In the genomic region with DNA sequence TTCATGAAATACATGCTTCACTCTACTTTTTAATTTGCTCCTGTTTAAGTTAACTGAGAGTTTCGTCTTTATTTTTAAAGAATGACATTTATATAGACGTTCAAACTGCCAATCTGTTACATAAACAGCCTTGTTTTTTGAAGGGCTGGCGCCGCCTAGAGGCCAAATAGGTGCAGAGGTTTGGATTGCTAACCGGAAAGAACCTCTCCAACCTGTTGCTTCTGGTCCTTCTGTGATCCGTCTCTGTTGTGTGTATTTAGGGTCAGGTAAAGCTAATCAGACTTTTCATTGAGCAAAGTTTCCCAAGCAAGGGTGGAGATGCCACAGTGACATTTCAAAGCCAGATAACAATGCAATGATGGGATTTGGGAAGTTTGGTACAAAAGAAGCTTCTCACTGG, we compare ENCODE assay signal across 8 cellular contexts. TPM values are rescaled to one million over a fixed set of nuclear protein-coding genes. Genes with fewer than 3 reads are reported as not detected.
DNase-seq lines count a peak whose midpoint lies in the region; ATAC-seq and TF ChIP-seq lines count a peak whose summit lies in the region.

No MANE protein-coding gene starts in this region.

- ATAC-seq in GM21515 (IDR thresholded peaks at IDR 0.05; ENCODE audit: unreplicated experiment) = peak; percentile 88
- ATAC-seq in activated T-cell treated with anti-CD3 and anti-CD28 coated beads, Interleukin-2, amount 50 U/mL, for 72 hours (replicated peaks in 1 of 2) = peak; percentile 89

- peaks cover 7% of the 10 kb centered on the region for H3K27me3 Mint-ChIP-seq in activated T-cell treated with anti-CD3 and anti-CD28 coated beads, Interleukin-2, amount 50 U/mL, for 72 hours (ENCODE audit: low read depth)

- peaks cover 6% of the 10 kb centered on the region for H3K4me1 Mint-ChIP-seq in activated T-cell treated with anti-CD3 and anti-CD28 coated beads, Interleukin-2, amount 50 U/mL, for 72 hours (ENCODE audit: low read depth)

- TF ChIP-seq POLR2A in Peyer's patch (IDR thresholded peaks at IDR 0.05) = no peak

- peak; percentile 44 to 95 (median 88) for TF ChIP-seq CTCF in Peyer's patch (IDR thresholded peaks at IDR 0.05)
- TF ChIP-seq CTCF in neutrophil (IDR thresholded peaks at IDR 0.05) = peak; percentile 56

- H3K9me3 ChIP-seq in Peyer's patch (no peaks in the 10 kb centered on the region), neutrophil (no peaks in the 10 kb centered on the region)

- H3K36me3 Mint-ChIP-seq in activated T-cell treated with anti-CD3 and anti-CD28 coated beads, Interleukin-2, amount 50 U/mL, for 72 hours (ENCODE audit: insufficient read depth in 2 of 2) = no peaks in the 10 kb centered on the region

- H3K36me3 ChIP-seq in Peyer's patch (no peaks in the 10 kb centered on the region), neutrophil (no peaks in the 10 kb centered on the region)

- no peak overlapping the region for H3K27ac ChIP-seq in Peyer's patch
- H3K27ac ChIP-seq in neutrophil = no peak overlapping the region
- no peak overlapping the region for H3K27ac ChIP-seq in substantia nigra (ENCODE audit: low read depth, low read length, poor library complexity, severe bottlenecking)

- H3K27me3 ChIP-seq in Peyer's patch = no peaks in the 10 kb centered on the region
- H3K27me3 ChIP-seq in neutrophil = no peaks in the 10 kb centered on the region

- peak overlapping the region; percentile 59 for H3K27ac Mint-ChIP-seq in activated T-cell treated with anti-CD3 and anti-CD28 coated beads, Interleukin-2, amount 50 U/mL, for 72 hours

- H3K9me3 Mint-ChIP-seq in activated T-cell treated with anti-CD3 and anti-CD28 coated beads, Interleukin-2, amount 50 U/mL, for 72 hours = peaks cover 0 to 2% of the 10 kb centered on the region in 2 donors

- H3K4me1 ChIP-seq in Peyer's patch (peaks cover 0 to 1% (median 0%) of the 10 kb centered on the region in 4 donors), neutrophil (ENCODE audit: control insufficient read depth in 1 of 2, insufficient read depth in 1 of 2, low read depth in 1 of 2, low read length in 1 of 2) (no peaks in the 10 kb centered on the region)

- DNase-seq in DMS 273 (lab: John Stamatoyannopoulos, UW; ENCODE audit: unreplicated experiment) (peak; percentile 87), Peyer's patch (peak; percentile 63 to 93 (median 86)), fibroblast of peridontal ligament (ENCODE audit: extremely low read depth) (peak; percentile 91), substantia nigra (lab: John Stamatoyannopoulos, UW) (peak in 44 of 49 donors; percentile 3 to 80 (median 52))
- DNase-seq in Jurkat, Clone E6-1 (ENCODE audit: low read depth, low spot score) = peak; percentile 66
- DNase-seq in activated T-cell treated with anti-CD3 and anti-CD28 coated beads, Interleukin-2, amount 50 U/mL, for 72 hours = peak; percentile 80

- no peak overlapping the region for H3K4me3 ChIP-seq in Jurkat, Clone E6-1 (ENCODE audit: low read length)
- H3K4me3 ChIP-seq in Peyer's patch = no peak overlapping the region
- H3K4me3 ChIP-seq in neutrophil (ENCODE audit: low read depth in 1 of 2, low read length in 1 of 2) = no peak overlapping the region

- H3K4me3 Mint-ChIP-seq in activated T-cell treated with anti-CD3 and anti-CD28 coated beads, Interleukin-2, amount 50 U/mL, for 72 hours = peak overlapping the region; percentile 49 to 68

RNA-seq across cellular contexts. Expression of gene GLIS3, which starts 39.5 kb away (rescaled TPM):
- 1.2 TPM for polyA plus RNA-seq in Jurkat, Clone E6-1 (2012; ENCODE audit: insufficient read depth, insufficient read length)
- 10 to 100 TPM; 24.2 to 50.1 (median 38.3) TPM for total RNA-seq in Peyer's patch
- under 1 TPM; 0.49 to 0.53 TPM for total RNA-seq in activated T-cell treated with anti-CD3 and anti-CD28 coated beads, Interleukin-2, amount 50 U/mL, for 72 hours

Comparison
In these comparisons a context has a peak if more than half of its experiments do, and no peak if none do; other contexts are left out.
1. RNA of gene GLIS3, which starts 39.5 kb away (total RNA-seq): 24.2 to 50.1 TPM in Peyer's patch; 0.49 to 0.53 TPM in activated T-cell treated with anti-CD3 and anti-CD28 coated beads, Interleukin-2, amount 50 U/mL, for 72 hours; every median in the first group is over 10 times any median in the second.
2. Peak in every context shown above with its lines, with median percentiles within 50 percentile points of each other: DNase-seq.